15 cellular contexts compared by ENCODE assay signal in genomic region chr2:217822296-217823252, GRCh38.
DNase-seq lines count a peak whose midpoint lies in the region; ATAC-seq, FAIRE-seq and TF ChIP-seq lines count a peak whose summit lies in the region.
"Had no signal": no experiment of that assay in that cellular context is flagged by ENCODE, and none has a peak within 500 bp of the region (broad histone marks: within the 10 kb centered on the region; RNA-seq: fewer than 3 reads in every experiment).

No MANE protein-coding gene starts in this region.

- H3K9me3 Mint-ChIP-seq in H9, result no peaks in the 10 kb centered on the region; a peak in 1 of 5 replicates
- H3K9me3 Mint-ChIP-seq in CD8-positive, alpha-beta memory T cell, result no peaks in the 10 kb centered on the region
- H3K9me3 Mint-ChIP-seq in activated CD8-positive, alpha-beta T cell treated with anti-CD3 and anti-CD28 coated beads, Interleukin-2, amount 10 ng/mL, durations not matched to agents 7 days and 5 days (ENCODE audit: insufficient read depth), result no peaks in the 10 kb centered on the region

- H3K4me1 Mint-ChIP-seq in H9, result peaks cover 5 to 24% of the 10 kb centered on the region in 2 experiments
- H3K4me1 Mint-ChIP-seq in CD8-positive, alpha-beta memory T cell, result no peaks in the 10 kb centered on the region
- H3K4me1 Mint-ChIP-seq in activated CD8-positive, alpha-beta T cell treated with anti-CD3 and anti-CD28 coated beads, Interleukin-2, amount 10 ng/mL, durations not matched to agents 7 days and 5 days (ENCODE audit: low read depth), result no peaks in the 10 kb centered on the region

- no peak overlapping the region for H3K4ac ChIP-seq in H9 (ENCODE audit: low read depth, low read length)

- H2BK12ac ChIP-seq in H9 (ENCODE audit: insufficient read length, low read depth, low read length), result no peak overlapping the region

- H3K18ac ChIP-seq in H9 (ENCODE audit: insufficient read length, low read depth, low read length), result no peak overlapping the region

- no peak overlapping the region; a peak in 1 of 5 replicates for H3K4me3 Mint-ChIP-seq in H9
- H3K4me3 Mint-ChIP-seq in CD8-positive, alpha-beta memory T cell, result no peak overlapping the region
- no peak overlapping the region for H3K4me3 Mint-ChIP-seq in activated CD8-positive, alpha-beta T cell treated with anti-CD3 and anti-CD28 coated beads, Interleukin-2, amount 10 ng/mL, durations not matched to agents 7 days and 5 days

- H2BK15ac ChIP-seq in H9 (ENCODE audit: low read depth, low read length), result no peak overlapping the region

- no peaks in the 10 kb centered on the region for H3K79me1 ChIP-seq in H9 (ENCODE audit: insufficient read depth, low read depth, low read length, poor library complexity, severe bottlenecking)

- no peak overlapping the region for H3K4me3 ChIP-seq in body of pancreas
- H3K4me3 ChIP-seq in keratinocyte (ENCODE audit: control insufficient read depth in 2 of 3, extremely low read depth in 1 of 3, insufficient read depth in 2 of 3, low read depth in 1 of 3, low read length in 3 of 3), result no peak overlapping the region
- no peak overlapping the region for H3K4me3 ChIP-seq in CD8-positive, alpha-beta memory T cell (ENCODE audit: low read length)

- DNase-seq in H9 (peak; percentile 40), body of pancreas (peak in 1 of 4 donors; percentile 40), keratinocyte (ENCODE audit: low read depth, low spot score) (peak; percentile 49), stromal cell of bone marrow (ENCODE audit: low read depth) (peak; percentile 28), NCI-H146 (lab: John Stamatoyannopoulos, UW) (no peak)
- no peak for DNase-seq in CD8-positive, alpha-beta memory T cell
- DNase-seq in activated CD8-positive, alpha-beta T cell treated with anti-CD3 and anti-CD28 coated beads, Interleukin-2, amount 10 ng/mL, durations not matched to agents 7 days and 5 days, result no peak
- DNase-seq: activated CD4-positive, alpha-beta T cell treated with anti-CD3 and anti-CD28 coated beads, Interleukin-2, amount 50 U/mL, for 1 hour; activated naive CD4-positive, alpha-beta T cell treated with anti-CD3 and anti-CD28 coated beads, Interleukin-2, amount 50 U/mL, for 16 hours; NCI-H524; retina had no signal

- no peak overlapping the region for H2AFZ ChIP-seq in H9 (ENCODE audit: low read length)
- H2AFZ ChIP-seq in keratinocyte (ENCODE audit: control insufficient read depth, low read length), result no peak overlapping the region

- H3K56ac ChIP-seq in H9 (ENCODE audit: insufficient read length, low read depth, low read length), result no peak overlapping the region

- H3K4me1 ChIP-seq in H9 (ENCODE audit: insufficient read depth, low read length) (no peaks in the 10 kb centered on the region), body of pancreas (peaks cover 4% of the 10 kb centered on the region), keratinocyte (ENCODE audit: control insufficient read depth, extremely low read depth, insufficient read depth, low read length) (peaks cover 9% of the 10 kb centered on the region)
- H3K4me1 ChIP-seq in CD8-positive, alpha-beta memory T cell (ENCODE audit: insufficient read depth, low read length), result no peaks in the 10 kb centered on the region

- no peak overlapping the region for H4K91ac ChIP-seq in H9 (ENCODE audit: insufficient read length, low read depth, low read length)

- no peaks in the 10 kb centered on the region for H3K36me3 Mint-ChIP-seq in H9 (ENCODE audit: insufficient read depth in 1 of 3, low read depth in 3 of 3)
- H3K36me3 Mint-ChIP-seq in CD8-positive, alpha-beta memory T cell, result no peaks in the 10 kb centered on the region
- H3K36me3 Mint-ChIP-seq in activated CD8-positive, alpha-beta T cell treated with anti-CD3 and anti-CD28 coated beads, Interleukin-2, amount 10 ng/mL, durations not matched to agents 7 days and 5 days (ENCODE audit: low read depth), result peaks cover under 1% of the 10 kb centered on the region

- H3T11ph ChIP-seq in H9 (ENCODE audit: low read length), result no peak overlapping the region

- no peak overlapping the region for H2BK120ac ChIP-seq in H9 (ENCODE audit: low read depth, low read length, poor library complexity, severe bottlenecking)

- dilution Hi-C loops in keratinocyte (cut with MboI; ENCODE audit: extremely low pct_ligation_motif_present, low sequenced_read_pairs), result no loop called here

- intact Hi-C loops in body of pancreas (cut with DNase I), result no loop called here

- TF ChIP-seq POLR2A in body of pancreas (IDR thresholded peaks at IDR 0.05), result no peak

- H4K8ac ChIP-seq in H9 (replicated peaks; ENCODE audit: insufficient read length, low read depth, low read length), result no peak overlapping the region

- POLR2A ChIA-PET in CD8-positive, alpha-beta memory T cell (lab: Charles Lee), result no interaction called here
- POLR2A ChIA-PET in activated CD8-positive, alpha-beta T cell treated with anti-CD3 and anti-CD28 coated beads, Interleukin-2, amount 10 ng/mL, durations not matched to agents 7 days and 5 days (lab: Charles Lee), result no interaction called here

- FAIRE-seq in keratinocyte (lab: Jason Lieb, UNC), result no peak
- FAIRE-seq: endometrium had no signal

- H3K4me2 ChIP-seq in H9 (ENCODE audit: insufficient read depth, insufficient read length, low read length), result no peak overlapping the region
- H3K4me2 ChIP-seq in keratinocyte (ENCODE audit: control insufficient read depth, extremely low read depth, insufficient read depth, low read depth, low read length), result no peak overlapping the region
- H3K4me2 ChIP-seq: KMS-11 had no signal

- peaks cover 1% of the 10 kb centered on the region; the same call in 1 of the 2 replicates for H3K27me3 Mint-ChIP-seq in H9 (ENCODE audit: low read depth)
- H3K27me3 Mint-ChIP-seq in CD8-positive, alpha-beta memory T cell, result peaks cover 9 to 11% of the 10 kb centered on the region in 2 donors
- H3K27me3 Mint-ChIP-seq in activated CD8-positive, alpha-beta T cell treated with anti-CD3 and anti-CD28 coated beads, Interleukin-2, amount 10 ng/mL, durations not matched to agents 7 days and 5 days (ENCODE audit: low read depth), result no peaks in the 10 kb centered on the region

- H4K20me1 ChIP-seq in H9 (ENCODE audit: control insufficient read depth, insufficient read depth, insufficient read length) (no peaks in the 10 kb centered on the region), keratinocyte (ENCODE audit: control insufficient read depth, extremely low read depth, insufficient read depth, low read length) (peaks cover 3% of the 10 kb centered on the region)

- no peak overlapping the region for H2BK5ac ChIP-seq in H9 (ENCODE audit: insufficient read length, low read length)

- H3K23me2 ChIP-seq in H9 (ENCODE audit: insufficient read length, low read depth, low read length, poor library complexity, severe bottlenecking), result no peaks in the 10 kb centered on the region

- peak; percentile 31 for ATAC-seq in body of pancreas
- ATAC-seq in GM18861 (IDR thresholded peaks at IDR 0.05; ENCODE audit: unreplicated experiment), result no peak
- no peak for ATAC-seq in activated CD8-positive, alpha-beta T cell treated with anti-CD3 and anti-CD28 coated beads, Interleukin-2, amount 10 ng/mL, durations not matched to agents 7 days and 5 days
- ATAC-seq: left lobe of liver had no signal

- H3K36me3 ChIP-seq in body of pancreas (replicated peaks in 1 of 2; ENCODE audit: insufficient read depth in 1 of 2, low read depth in 2 of 2), result peaks cover 6 to 18% of the 10 kb centered on the region in 2 donors
- no peaks in the 10 kb centered on the region for H3K36me3 ChIP-seq in keratinocyte (ENCODE audit: control insufficient read depth in 2 of 2, extremely low read depth in 1 of 2, insufficient read depth in 2 of 2, low read length in 2 of 2)
- no peaks in the 10 kb centered on the region for H3K36me3 ChIP-seq in CD8-positive, alpha-beta memory T cell (ENCODE audit: insufficient read depth, low read length)

- H3K14ac ChIP-seq in H9 (ENCODE audit: insufficient read depth, low read length), result no peak overlapping the region

- H3K9me1 ChIP-seq in keratinocyte (ENCODE audit: control insufficient read depth, extremely low read depth, insufficient read depth, low read length), result no peaks in the 10 kb centered on the region

- no peak overlapping the region for H2BK20ac ChIP-seq in H9 (ENCODE audit: low read depth, low read length, poor library complexity, severe bottlenecking)

- peak overlapping the region in 1 of 3 experiments; percentile 8; a peak in 1 of 7 replicates for H3K27ac Mint-ChIP-seq in H9
- H3K27ac Mint-ChIP-seq in CD8-positive, alpha-beta memory T cell, result no peak overlapping the region
- H3K27ac Mint-ChIP-seq in activated CD8-positive, alpha-beta T cell treated with anti-CD3 and anti-CD28 coated beads, Interleukin-2, amount 10 ng/mL, durations not matched to agents 7 days and 5 days, result no peak overlapping the region

- no peak overlapping the region for H3K23ac ChIP-seq in H9 (ENCODE audit: insufficient read length, low read depth, low read length)

- no peaks in the 10 kb centered on the region for H3K9me3 ChIP-seq in H9 (ENCODE audit: control insufficient read depth, low read depth, low read length)
- H3K9me3 ChIP-seq in body of pancreas, result no peaks in the 10 kb centered on the region
- no peaks in the 10 kb centered on the region for H3K9me3 ChIP-seq in keratinocyte (ENCODE audit: control insufficient read depth, low read depth, low read length)
- H3K9me3 ChIP-seq in CD8-positive, alpha-beta memory T cell (ENCODE audit: low read length), result no peaks in the 10 kb centered on the region

- H3K27ac ChIP-seq in H9 (ENCODE audit: insufficient read length, low read depth, low read length), result no peak overlapping the region
- H3K27ac ChIP-seq in body of pancreas, result peak overlapping the region in 3 of 4 donors; percentile 36 to 44 (median 36)
- H3K27ac ChIP-seq in keratinocyte (ENCODE audit: control insufficient read depth, insufficient read depth, low read length), result no peak overlapping the region
- H3K27ac ChIP-seq in CD8-positive, alpha-beta memory T cell (ENCODE audit: low read depth, low read length), result no peak overlapping the region
- H3K27ac ChIP-seq: KMS-11 had no signal

- H2AK5ac ChIP-seq in H9 (ENCODE audit: insufficient read length, low read length), result no peak overlapping the region

- CTCF ChIA-PET in CD8-positive, alpha-beta memory T cell (lab: Charles Lee), result no interaction called here
- CTCF ChIA-PET in activated CD8-positive, alpha-beta T cell treated with anti-CD3 and anti-CD28 coated beads, Interleukin-2, amount 10 ng/mL, durations not matched to agents 7 days and 5 days (lab: Charles Lee), result no interaction called here

- H3K9ac ChIP-seq in H9 (ENCODE audit: extremely low read depth, insufficient read length, low read length) (no peak overlapping the region), keratinocyte (ENCODE audit: control insufficient read depth, extremely low read depth, insufficient read depth, low read length) (no peak overlapping the region)
- H3K9ac ChIP-seq: KMS-11 had no signal

- no peaks in the 10 kb centered on the region for H3K79me2 ChIP-seq in H9 (ENCODE audit: insufficient read depth, low read length)
- H3K79me2 ChIP-seq in keratinocyte (ENCODE audit: control insufficient read depth, insufficient read depth, low read length), result no peaks in the 10 kb centered on the region

- TF ChIP-seq CTCF in H9 (conservative IDR thresholded peaks at IDR 0.05) (peak; percentile 44), body of pancreas (IDR thresholded peaks at IDR 0.05) (no peak), keratinocyte (optimal IDR thresholded peaks at IDR 0.05 in 1 of 3, IDR thresholded peaks at IDR 0.05 in 1 of 3, conservative IDR thresholded peaks at IDR 0.05 in 1 of 3; ENCODE audit: extremely low read depth in 1 of 3, insufficient read depth in 2 of 3, low read length in 3 of 3) (no peak)

- WGBS in H9 (ENCODE audit: extremely low coverage, insufficient read length, low lambda C conversion rate), result no CpG with 5 or more reads among the region's 14 CpGs
- 47 to 56% methylated on average over 12 to 14 of the region's 14 CpGs for WGBS in body of pancreas, 2 donors

- H4K5ac ChIP-seq in H9 (ENCODE audit: insufficient read length, low read depth, low read length), result no peak overlapping the region

- H3K27me3 ChIP-seq in H9 (ENCODE audit: insufficient read depth, low read length) (no peaks in the 10 kb centered on the region), body of pancreas (no peaks in the 10 kb centered on the region), keratinocyte (ENCODE audit: control insufficient read depth, extremely low read depth, insufficient read depth, low read length) (no peaks in the 10 kb centered on the region)
- H3K27me3 ChIP-seq in CD8-positive, alpha-beta memory T cell (ENCODE audit: insufficient read depth, low read length, poor library complexity, severe bottlenecking), result no peaks in the 10 kb centered on the region

Comparison
In these comparisons a context has a peak if more than half of its experiments do, and no peak if none do; other contexts are left out.
1. DNase-seq: peak in H9 (single experiment), keratinocyte (single experiment) and stromal cell of bone marrow (single experiment); none in CD8-positive, alpha-beta memory T cell (0 of 5), activated CD8-positive, alpha-beta T cell treated with anti-CD3 and anti-CD28 coated beads, Interleukin-2, amount 10 ng/mL, durations not matched to agents 7 days and 5 days (single experiment) and NCI-H146 (single experiment).
2. H3K27ac ChIP-seq: peak in body of pancreas (3 of 4); none in H9 (single experiment), keratinocyte (single experiment) and CD8-positive, alpha-beta memory T cell (single experiment).